Comparison of ENCODE assay signal across 18 cellular contexts in the genomic region with DNA sequence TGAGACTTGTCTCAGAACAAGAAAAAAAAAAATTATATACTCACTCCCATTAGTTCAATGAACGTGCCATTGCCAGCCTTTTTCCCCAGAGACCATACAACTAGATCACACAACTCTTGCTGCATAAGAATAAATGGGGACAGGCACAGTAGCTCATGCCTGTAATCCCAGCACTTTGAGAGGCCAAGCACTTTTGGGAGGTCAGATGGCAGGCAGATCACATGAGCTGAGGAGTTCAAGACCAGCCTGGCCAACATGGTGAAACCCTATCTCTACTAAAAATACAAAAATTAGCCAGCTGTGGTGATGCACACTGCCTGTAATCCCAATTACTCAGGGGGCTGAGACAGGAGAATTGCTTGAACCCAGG. TPM values are rescaled to one million over a fixed set of nuclear protein-coding genes. Genes with fewer than 3 reads are reported as not detected.
DNase-seq lines count a peak whose midpoint lies in the region; ATAC-seq and TF ChIP-seq lines count a peak whose summit lies in the region.
"Had no signal": no experiment of that assay in that cellular context is flagged by ENCODE, and none has a peak within 500 bp of the region (broad histone marks: within the 10 kb centered on the region; RNA-seq: fewer than 3 reads in every experiment).

No MANE protein-coding gene starts in this region.

- peaks cover 44% of the 10 kb centered on the region for H3K79me2 ChIP-seq in osteoblast (ENCODE audit: insufficient read depth, low read length)

- no peak overlapping the region for H3K4me2 ChIP-seq in osteoblast (ENCODE audit: insufficient read depth, low read length)
- H3K4me2 ChIP-seq: KMS-11 had no signal

- intact Hi-C loops in heart left ventricle (cut with DNase I): no loop called here
- intact Hi-C loops in Right ventricle myocardium superior (cut with DNase I): no loop called here
- intact Hi-C loops in esophagus squamous epithelium (cut with DNase I): no loop called here

- H3K36me3 ChIP-seq in heart left ventricle: peaks cover 0 to 3% (median 0%) of the 10 kb centered on the region in 9 donors
- no peaks in the 10 kb centered on the region for H3K36me3 ChIP-seq in esophagus squamous epithelium
- no peaks in the 10 kb centered on the region for H3K36me3 ChIP-seq in osteoblast (ENCODE audit: insufficient read depth, low read length)
- H3K36me3 ChIP-seq: upper lobe of right lung had no signal

- TF ChIP-seq CTCF in heart left ventricle (IDR thresholded peaks at IDR 0.05): no peak
- TF ChIP-seq CTCF in esophagus squamous epithelium (IDR thresholded peaks at IDR 0.05): no peak
- no peak for TF ChIP-seq CTCF in osteoblast (IDR thresholded peaks at IDR 0.05; ENCODE audit: extremely low read depth, low read depth, low read length)
- no peak for TF ChIP-seq CTCF in coronary artery (IDR thresholded peaks at IDR 0.05)

- WGBS in heart left ventricle, 4 donors: 17 to 54% (median 29%) methylated on average over 1 of the region's 1 CpG
- 42 to 75% methylated on average over 1 of the region's 1 CpG for WGBS in esophagus squamous epithelium, 2 donors

- H3K4me3 ChIP-seq in heart left ventricle (no peak overlapping the region), esophagus squamous epithelium (no peak overlapping the region), osteoblast (ENCODE audit: insufficient read depth, low read length) (no peak overlapping the region), coronary artery (no peak overlapping the region)
- H3K4me3 ChIP-seq: upper lobe of right lung had no signal

- H3K27ac ChIP-seq in heart left ventricle: peak overlapping the region in 11 of 12 donors; percentile 11 to 85 (median 74)
- H3K27ac ChIP-seq in esophagus squamous epithelium: peak overlapping the region; percentile 79 to 93 (median 90)
- H3K27ac ChIP-seq in osteoblast (ENCODE audit: low read depth, low read length): peak overlapping the region; percentile 87
- H3K27ac ChIP-seq in coronary artery: peak overlapping the region in 1 of 2 donors; percentile 91
- H3K27ac ChIP-seq: KMS-11, upper lobe of right lung had no signal

- H4K20me1 ChIP-seq in osteoblast (ENCODE audit: insufficient read depth, low read length): no peaks in the 10 kb centered on the region

- ATAC-seq in heart left ventricle (no peak), Right ventricle myocardium superior (ENCODE audit: poor library complexity) (no peak)
- ATAC-seq: activated CD8-positive, alpha-beta memory T cell treated with anti-CD3 and anti-CD28 coated beads, Interleukin-2, amount 10 ng/mL, durations not matched to agents 7 days and 5 days; CD8-positive, alpha-beta T cell had no signal

- H3K27me3 ChIP-seq in heart left ventricle: no peaks in the 10 kb centered on the region
- H3K27me3 ChIP-seq in esophagus squamous epithelium: no peaks in the 10 kb centered on the region
- no peaks in the 10 kb centered on the region for H3K27me3 ChIP-seq in osteoblast (ENCODE audit: insufficient read depth, low read length)
- H3K27me3 ChIP-seq: upper lobe of right lung had no signal

- no peak overlapping the region for H2AFZ ChIP-seq in osteoblast (ENCODE audit: low read length)

- DNase-seq in heart left ventricle (no peak), Right ventricle myocardium superior (no peak), esophagus squamous epithelium (lab: John Stamatoyannopoulos, UW) (no peak), osteoblast (ENCODE audit: insufficient read length, low spot score, missing footprints) (no peak), ureter (ENCODE audit: low spot score) (peak; percentile 42), NCI-H1048 (lab: John Stamatoyannopoulos, UW) (no peak), coronary artery (ENCODE audit: low spot score) (no peak)
- no peak for DNase-seq in stimulated activated naive CD4-positive, alpha-beta T cell treated with Interleukin-2 at 50 U/mL for 16 hours (lab: John Stamatoyannopoulos, UW)
- DNase-seq: activated CD4-positive, alpha-beta T cell treated with anti-CD3 and anti-CD28 coated beads for 1 hour; activated CD8-positive, alpha-beta memory T cell treated with anti-CD3 and anti-CD28 coated beads, Interleukin-2, amount 10 ng/mL, durations not matched to agents 7 days and 5 days; activated effector memory CD4-positive, alpha-beta T cell treated with anti-CD3 and anti-CD28 coated beads, Interleukin-2, amount 50 U/mL, for 16 hours; amygdala; CD8-positive, alpha-beta T cell; glutamatergic neuron; NCI-H1417 treated with DMSO at 0.1 percent for 48 hours; stimulated activated CD4-positive, alpha-beta T cell treated with anti-CD3 and anti-CD28 coated beads, Interleukin-4, amount 100 ng/mL, for 4 hours; upper lobe of right lung had no signal

- peaks cover 18 to 100% (median 92%) of the 10 kb centered on the region in 12 donors for H3K4me1 ChIP-seq in heart left ventricle
- H3K4me1 ChIP-seq in esophagus squamous epithelium: peaks cover 56 to 100% (median 88%) of the 10 kb centered on the region in 3 donors
- H3K4me1 ChIP-seq in osteoblast (ENCODE audit: insufficient read depth, low read length): peaks cover 85% of the 10 kb centered on the region

- TF ChIP-seq POLR2A in heart left ventricle (IDR thresholded peaks at IDR 0.05) (no peak), esophagus squamous epithelium (IDR thresholded peaks at IDR 0.05) (no peak)

- no peaks in the 10 kb centered on the region for H3K9me3 ChIP-seq in heart left ventricle
- H3K9me3 ChIP-seq in esophagus squamous epithelium: no peaks in the 10 kb centered on the region
- no peaks in the 10 kb centered on the region for H3K9me3 ChIP-seq in osteoblast (ENCODE audit: low read depth, low read length)
- H3K9me3 ChIP-seq: upper lobe of right lung had no signal

RNA-seq across cellular contexts. Expression of gene PDLIM1, which starts 13.6 kb away (rescaled TPM):
- total RNA-seq in heart left ventricle (100 to 1,000 TPM; 225 to 434 (median 349) TPM), Right ventricle myocardium superior (226 TPM), esophagus squamous epithelium (100 to 1,000 TPM in 1 of 4 donors, 10 to 100 TPM in 3; 59.5 to 142 (median 79.2) TPM), osteoblast (25.0 and 26.1 TPM in 2 replicates), ureter (405 TPM)
- 100 to 1,000 TPM; 253 to 308 TPM for polyA plus RNA-seq in heart left ventricle
